In genomic region chr1:17744666-17745563, GRCh38 we compare ENCODE assay signal across 25 cellular contexts. TPM values are rescaled to one million over a fixed set of nuclear protein-coding genes. Genes with fewer than 3 reads are reported as not detected.
DNase-seq lines count a peak whose midpoint lies in the region; TF ChIP-seq lines count a peak whose summit lies in the region.
"Had no signal": no experiment of that assay in that cellular context is flagged by ENCODE, and none has a peak within 500 bp of the region (broad histone marks: within the 10 kb centered on the region; RNA-seq: fewer than 3 reads in every experiment).

No MANE protein-coding gene starts in this region.

- no peak for TF ChIP-seq POLR2A in spleen (IDR thresholded peaks at IDR 0.05)

- no peak overlapping the region for H3K56ac ChIP-seq in H9 (ENCODE audit: insufficient read length, low read depth, low read length)

- H3K4me3 Mint-ChIP-seq in H9, result no peak overlapping the region
- H3K4me3 Mint-ChIP-seq: activated naive CD4-positive, alpha-beta T cell treated with anti-CD3 and anti-CD28 coated beads, Interleukin-2, amount 10 ng/mL, durations not matched to agents 7 days and 5 days; CD8-positive, alpha-beta memory T cell; central memory CD8-positive, alpha-beta T cell had no signal

- H3K23ac ChIP-seq in H9 (ENCODE audit: insufficient read length, low read depth, low read length), result no peak overlapping the region

- no peaks in the 10 kb centered on the region for H3K36me3 Mint-ChIP-seq in H9 (ENCODE audit: insufficient read depth in 1 of 3, low read depth in 3 of 3)
- H3K36me3 Mint-ChIP-seq: activated naive CD4-positive, alpha-beta T cell treated with anti-CD3 and anti-CD28 coated beads, Interleukin-2, amount 10 ng/mL, durations not matched to agents 7 days and 5 days; CD8-positive, alpha-beta memory T cell had no signal

- H3K4me1 ChIP-seq in H9 (ENCODE audit: insufficient read depth, low read length) (no peaks in the 10 kb centered on the region), spleen (no peaks in the 10 kb centered on the region)
- H3K4me1 ChIP-seq: foreskin keratinocyte, thyroid gland had no signal

- H3K9me3 ChIP-seq in H9 (ENCODE audit: control insufficient read depth, low read depth, low read length) (no peaks in the 10 kb centered on the region), spleen (peaks cover 0 to 2% (median 0%) of the 10 kb centered on the region in 8 donors)
- H3K9me3 ChIP-seq: neutrophil, thyroid gland had no signal

- H2AFZ ChIP-seq in H9 (ENCODE audit: low read length), result no peak overlapping the region
- H2AFZ ChIP-seq: PC-9 had no signal

- no peak overlapping the region for H2BK120ac ChIP-seq in H9 (ENCODE audit: low read depth, low read length, poor library complexity, severe bottlenecking)

- no peak overlapping the region for H3K27ac ChIP-seq in H9 (ENCODE audit: insufficient read length, low read depth, low read length)
- no peak overlapping the region for H3K27ac ChIP-seq in spleen
- H3K27ac ChIP-seq: foreskin keratinocyte, neutrophil, PC-9, thyroid gland had no signal

- H2BK15ac ChIP-seq in H9 (ENCODE audit: low read depth, low read length), result no peak overlapping the region

- H2AK5ac ChIP-seq in H9 (ENCODE audit: insufficient read length, low read length), result no peak overlapping the region

- in situ Hi-C loops in SK-MEL-5 (cut with HindIII; ENCODE audit: low pct_unique_long_range_greater_than_20kb, low sequenced_read_pairs), result no loop called here

- H3K36me3 ChIP-seq in spleen, result no peaks in the 10 kb centered on the region
- H3K36me3 ChIP-seq: neutrophil, thyroid gland had no signal

- H3K9me3 Mint-ChIP-seq in H9, result no peaks in the 10 kb centered on the region
- H3K9me3 Mint-ChIP-seq: activated naive CD4-positive, alpha-beta T cell treated with anti-CD3 and anti-CD28 coated beads, Interleukin-2, amount 10 ng/mL, durations not matched to agents 7 days and 5 days had no signal

- peaks cover 0 to 16% of the 10 kb centered on the region in 2 experiments; a peak in 2 of 4 replicates for H3K4me1 Mint-ChIP-seq in H9
- H3K4me1 Mint-ChIP-seq: activated naive CD4-positive, alpha-beta T cell treated with anti-CD3 and anti-CD28 coated beads, Interleukin-2, amount 10 ng/mL, durations not matched to agents 7 days and 5 days; CD8-positive, alpha-beta memory T cell; central memory CD8-positive, alpha-beta T cell had no signal

- peaks cover 4% of the 10 kb centered on the region for H3K27me3 Mint-ChIP-seq in H9 (ENCODE audit: low read depth)

- no peak overlapping the region for H4K5ac ChIP-seq in H9 (ENCODE audit: insufficient read length, low read depth, low read length)

- no peak overlapping the region for H3K4me2 ChIP-seq in H9 (ENCODE audit: insufficient read depth, insufficient read length, low read length)
- H3K4me2 ChIP-seq: PC-9 had no signal

- H3K4me3 ChIP-seq in fibroblast of pulmonary artery (replicated peaks; ENCODE audit: low read depth, low read length) (no peak overlapping the region), spleen (no peak overlapping the region)
- H3K4me3 ChIP-seq: PC-9, thyroid gland had no signal

- H3K27me3 ChIP-seq in H9 (ENCODE audit: insufficient read depth, low read length), result no peaks in the 10 kb centered on the region
- H3K27me3 ChIP-seq in spleen (replicated peaks in 1 of 7), result peaks cover 0 to 62% (median 0%) of the 10 kb centered on the region in 7 donors
- H3K27me3 ChIP-seq: foreskin keratinocyte, thyroid gland had no signal

- H3K23me2 ChIP-seq in H9 (ENCODE audit: insufficient read length, low read depth, low read length, poor library complexity, severe bottlenecking), result no peaks in the 10 kb centered on the region

- H3K14ac ChIP-seq in H9 (ENCODE audit: insufficient read depth, low read length), result no peak overlapping the region

- no peak overlapping the region for H3T11ph ChIP-seq in H9 (ENCODE audit: low read length)

- H4K20me1 ChIP-seq in H9 (ENCODE audit: control insufficient read depth, insufficient read depth, insufficient read length), result no peaks in the 10 kb centered on the region

- H3K27ac Mint-ChIP-seq in H9, result peak overlapping the region in 1 of 3 experiments; percentile 73; a peak in 1 of 7 replicates
- H3K27ac Mint-ChIP-seq: activated naive CD4-positive, alpha-beta T cell treated with anti-CD3 and anti-CD28 coated beads, Interleukin-2, amount 10 ng/mL, durations not matched to agents 7 days and 5 days; CD8-positive, alpha-beta memory T cell had no signal

- TF ChIP-seq CTCF in H9 (conservative IDR thresholded peaks at IDR 0.05), result peak; percentile 43
- peak; percentile 20 for TF ChIP-seq CTCF in fibroblast of pulmonary artery (IDR thresholded peaks at IDR 0.05; ENCODE audit: low read length, missing control alignments)
- TF ChIP-seq CTCF in spleen (IDR thresholded peaks at IDR 0.05 in 8 of 11, conservative IDR thresholded peaks at IDR 0.05 in 3 of 11), result no peak

- no CpG with 5 or more reads among the region's 12 CpGs for WGBS in H9 (ENCODE audit: extremely low coverage, insufficient read length, low lambda C conversion rate)
- WGBS in spleen, 5 donors, result 80 to 85% (median 83%) methylated on average over 11 to 12 of the region's 12 CpGs

- H4K8ac ChIP-seq in H9 (replicated peaks; ENCODE audit: insufficient read length, low read depth, low read length), result no peak overlapping the region

- no peaks in the 10 kb centered on the region for H3K79me2 ChIP-seq in H9 (ENCODE audit: insufficient read depth, low read length)

- no peak overlapping the region for H4K91ac ChIP-seq in H9 (ENCODE audit: insufficient read length, low read depth, low read length)

- H3K18ac ChIP-seq in H9 (ENCODE audit: insufficient read length, low read depth, low read length), result no peak overlapping the region

- no peak overlapping the region for H2BK5ac ChIP-seq in H9 (ENCODE audit: insufficient read length, low read length)

- no peak overlapping the region for H2BK12ac ChIP-seq in H9 (ENCODE audit: insufficient read length, low read depth, low read length)

- H3K79me1 ChIP-seq in H9 (ENCODE audit: insufficient read depth, low read depth, low read length, poor library complexity, severe bottlenecking), result no peaks in the 10 kb centered on the region

- no peak overlapping the region for H3K9ac ChIP-seq in H9 (ENCODE audit: extremely low read depth, insufficient read length, low read length)

- H2BK20ac ChIP-seq in H9 (ENCODE audit: low read depth, low read length, poor library complexity, severe bottlenecking), result no peak overlapping the region

- no peak for DNase-seq in H9
- DNase-seq in SK-MEL-5 (ENCODE audit: low read depth, low spot score), result peak; percentile 57
- peak; percentile 11 for DNase-seq in fibroblast of pulmonary artery (ENCODE audit: low read depth)
- DNase-seq in spleen, result peak; percentile 22
- no peak for DNase-seq in HK-2 (ENCODE audit: unreplicated experiment)
- no peak for DNase-seq in mesenteric fat pad (ENCODE audit: low spot score)
- DNase-seq in NCI-H1930 (lab: John Stamatoyannopoulos, UW), result no peak
- DNase-seq: activated CD4-positive, alpha-beta T cell treated with anti-CD3 and anti-CD28 coated beads for 48 hours; activated naive CD4-positive, alpha-beta T cell treated with anti-CD3 and anti-CD28 coated beads, Interleukin-2, amount 10 ng/mL, durations not matched to agents 7 days and 5 days; CD8-positive, alpha-beta memory T cell; DND-41; erythroblast; foreskin keratinocyte; hippocampal formation; NCI-H1436 treated with DMSO at 0.1 percent for 48 hours; NCI-H69; PC-9; SHP77 treated with DMSO at 0.1 percent for 48 hours; stimulated activated CD4-positive, alpha-beta T cell treated with anti-CD3 and anti-CD28 coated beads, Interleukin-12 subunit alpha, Interleukin-12 subunit beta, amount 100 ng/mL, for 4 hours; stimulated activated CD4-positive, alpha-beta T cell treated with anti-CD3 and anti-CD28 coated beads, Interleukin-4, amount 100 ng/mL, for 4 hours; stimulated activated naive CD8-positive, alpha-beta T cell treated with anti-CD3 and anti-CD28 coated beads, Interleukin-15, Interleukin-2, amounts not matched to agents 100 U/mL and 50 U/mL, for 24 hours; thyroid gland had no signal

- intact Hi-C loops in spleen (cut with DNase I; ENCODE audit: low total_unique reads), result no loop called here

- H3K4ac ChIP-seq in H9 (ENCODE audit: low read depth, low read length), result no peak overlapping the region

RNA-seq across cellular contexts. Expression of gene ACTL8, which starts 10.2 kb away (rescaled TPM):
- total RNA-seq in H9 (2021), result 0.26 TPM in 1 of 2 replicates, not detected in the other
- total RNA-seq in SK-MEL-5 (2014; rRNA removed; shearing (Covaris generic)), result 0.40 and 1.1 TPM in 2 replicates
- 2.3 and 2.9 TPM in 2 replicates for polyA plus RNA-seq in SK-MEL-5 (2015; cell fraction: cytosol; rRNA removed)
- polyA plus RNA-seq in SK-MEL-5 (2015; cell fraction: nucleus; rRNA removed), result 0.34 TPM in 1 of 2 replicates, not detected in the other
- not detected for total RNA-seq in spleen
- not detected for polyA plus RNA-seq in spleen
- total RNA-seq in mesenteric fat pad, result not detected
- total RNA-seq: CD8-positive, alpha-beta memory T cell; foreskin keratinocyte; lower leg skin; thyroid gland had no signal
- polyA plus RNA-seq: CD8-positive, alpha-beta memory T cell; foreskin keratinocyte had no signal

Comparison
In these comparisons a context has a peak if more than half of its experiments do, and no peak if none do; other contexts are left out.
1. DNase-seq: peak in SK-MEL-5 (single experiment), fibroblast of pulmonary artery (single experiment) and spleen (single experiment); none in H9 (single experiment), HK-2 (single experiment), mesenteric fat pad (single experiment) and NCI-H1930 (0 of 2).
2. CTCF ChIP-seq: peak in H9 (single experiment) and fibroblast of pulmonary artery (single experiment); none in spleen (0 of 11).